In the genomic region with DNA sequence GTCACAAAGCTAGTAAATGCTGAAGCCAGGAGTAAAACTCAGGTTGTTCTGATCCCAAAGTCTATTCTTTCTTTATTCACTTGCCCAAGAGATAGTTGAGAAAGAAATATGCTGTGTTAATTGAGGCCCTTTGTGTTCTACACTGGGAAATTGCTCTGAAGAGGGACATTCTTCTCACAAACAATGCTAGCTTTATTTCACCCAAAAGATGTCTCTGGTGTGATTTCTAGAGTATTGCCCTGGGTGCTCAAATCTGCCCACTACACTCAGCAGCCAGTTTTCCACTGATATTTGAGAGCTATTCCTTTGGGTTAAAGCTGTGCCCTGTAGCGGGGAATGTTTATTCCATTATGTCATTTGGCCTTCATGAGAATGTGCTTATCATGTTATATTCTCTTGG, we compare ENCODE assay signal across 22 cellular contexts.
"Had no signal": no experiment of that assay in that cellular context is flagged by ENCODE, and none has a peak within 500 bp of the region (broad histone marks: within the 10 kb centered on the region; RNA-seq: fewer than 3 reads in every experiment).

No MANE protein-coding gene starts in this region.

- H3K4me3 Mint-ChIP-seq: activated B cell treated with CpG ODN at 0.5 μM for 24 hours; activated CD4-positive, alpha-beta T cell treated with anti-CD3 and anti-CD28 coated beads, Interleukin-2, amount 10 ng/mL, durations not matched to agents 24 days and 14 days; activated CD8-positive, alpha-beta memory T cell treated with anti-CD3 and anti-CD28 coated beads, Interleukin-2, amount 10 ng/mL, durations not matched to agents 7 days and 5 days; activated naive CD4-positive, alpha-beta T cell treated with anti-CD3 and anti-CD28 coated beads, Interleukin-2, amount 50 U/mL, for 24 hours; activated T-cell treated with anti-CD3 and anti-CD28 coated beads, Interleukin-2, amount 50 U/mL, for 24 hours; activated T-helper 1 cell treated with anti-CD3 and anti-CD28 coated beads, Interleukin-12 subunit alpha, Interleukin-12 subunit beta, Interleukin-2, Interleukin-4 antibody, amounts not matched to agents 30 ng/mL and 10 ng/mL and 1 ng/mL, durations not matched to agents 14 hours and 24 hours and 36 hours; T-helper 17 cell had no signal

- DNase-seq: activated B cell treated with CpG ODN at 0.5 μM for 24 hours; activated CD4-positive, alpha-beta T cell treated with anti-CD3 and anti-CD28 coated beads for 1 hour; activated CD4-positive, alpha-beta T cell treated with anti-CD3 and anti-CD28 coated beads, Interleukin-2, amount 10 ng/mL, durations not matched to agents 24 days and 14 days; activated CD4-positive, alpha-beta T cell treated with anti-CD3 and anti-CD28 coated beads, Interleukin-2, amount 50 U/mL, for 48 hours; activated CD8-positive, alpha-beta memory T cell treated with anti-CD3 and anti-CD28 coated beads, Interleukin-2, amount 10 ng/mL, durations not matched to agents 7 days and 5 days; activated effector memory CD4-positive, alpha-beta T cell treated with Interleukin-2 at 50 U/mL for 16 hours; activated naive CD4-positive, alpha-beta T cell; activated T-cell treated with anti-CD3 and anti-CD28 coated beads, Interleukin-2, amount 50 U/mL, for 24 hours; aorta; Kasumi-1; NCI-H1105 treated with DMSO at 0.1 percent for 48 hours; NCI-H1436 treated with DMSO at 0.1 percent for 48 hours; NCI-H187; NCI-H2081; NCI-H446; NCI-H524; Peyer's patch; SHP77; T-helper 17 cell; T-helper 9 cell had no signal

- H3K36me3 Mint-ChIP-seq: activated CD8-positive, alpha-beta memory T cell treated with anti-CD3 and anti-CD28 coated beads, Interleukin-2, amount 10 ng/mL, durations not matched to agents 7 days and 5 days; activated naive CD4-positive, alpha-beta T cell treated with anti-CD3 and anti-CD28 coated beads, Interleukin-2, amount 50 U/mL, for 24 hours had no signal

- H3K27ac Mint-ChIP-seq: activated B cell treated with CpG ODN at 0.5 μM for 24 hours; activated CD4-positive, alpha-beta T cell treated with anti-CD3 and anti-CD28 coated beads, Interleukin-2, amount 10 ng/mL, durations not matched to agents 24 days and 14 days; activated CD8-positive, alpha-beta memory T cell treated with anti-CD3 and anti-CD28 coated beads, Interleukin-2, amount 10 ng/mL, durations not matched to agents 7 days and 5 days; activated naive CD4-positive, alpha-beta T cell treated with anti-CD3 and anti-CD28 coated beads, Interleukin-2, amount 50 U/mL, for 24 hours; activated T-cell treated with anti-CD3 and anti-CD28 coated beads, Interleukin-2, amount 50 U/mL, for 24 hours; activated T-helper 1 cell treated with anti-CD3 and anti-CD28 coated beads, Interleukin-12 subunit alpha, Interleukin-12 subunit beta, Interleukin-2, Interleukin-4 antibody, amounts not matched to agents 30 ng/mL and 10 ng/mL and 1 ng/mL, durations not matched to agents 14 hours and 24 hours and 36 hours; T-helper 17 cell had no signal

- H3K9me3 Mint-ChIP-seq: activated B cell treated with CpG ODN at 0.5 μM for 24 hours; activated CD4-positive, alpha-beta T cell treated with anti-CD3 and anti-CD28 coated beads, Interleukin-2, amount 10 ng/mL, durations not matched to agents 24 days and 14 days; activated naive CD4-positive, alpha-beta T cell treated with anti-CD3 and anti-CD28 coated beads, Interleukin-2, amount 50 U/mL, for 24 hours; activated T-cell treated with anti-CD3 and anti-CD28 coated beads, Interleukin-2, amount 50 U/mL, for 24 hours; activated T-helper 1 cell treated with anti-CD3 and anti-CD28 coated beads, Interleukin-12 subunit alpha, Interleukin-12 subunit beta, Interleukin-2, Interleukin-4 antibody, amounts not matched to agents 30 ng/mL and 10 ng/mL and 1 ng/mL, durations not matched to agents 14 hours and 24 hours and 36 hours had no signal

- ATAC-seq: activated CD8-positive, alpha-beta memory T cell treated with anti-CD3 and anti-CD28 coated beads, Interleukin-2, amount 10 ng/mL, durations not matched to agents 7 days and 5 days; T-helper 17 cell had no signal

- H3K27me3 Mint-ChIP-seq: activated CD4-positive, alpha-beta T cell treated with anti-CD3 and anti-CD28 coated beads, Interleukin-2, amount 10 ng/mL, durations not matched to agents 24 days and 14 days; activated naive CD4-positive, alpha-beta T cell treated with anti-CD3 and anti-CD28 coated beads, Interleukin-2, amount 50 U/mL, for 24 hours had no signal
